1 cellular context compared by ENCODE assay signal in the genomic region with DNA sequence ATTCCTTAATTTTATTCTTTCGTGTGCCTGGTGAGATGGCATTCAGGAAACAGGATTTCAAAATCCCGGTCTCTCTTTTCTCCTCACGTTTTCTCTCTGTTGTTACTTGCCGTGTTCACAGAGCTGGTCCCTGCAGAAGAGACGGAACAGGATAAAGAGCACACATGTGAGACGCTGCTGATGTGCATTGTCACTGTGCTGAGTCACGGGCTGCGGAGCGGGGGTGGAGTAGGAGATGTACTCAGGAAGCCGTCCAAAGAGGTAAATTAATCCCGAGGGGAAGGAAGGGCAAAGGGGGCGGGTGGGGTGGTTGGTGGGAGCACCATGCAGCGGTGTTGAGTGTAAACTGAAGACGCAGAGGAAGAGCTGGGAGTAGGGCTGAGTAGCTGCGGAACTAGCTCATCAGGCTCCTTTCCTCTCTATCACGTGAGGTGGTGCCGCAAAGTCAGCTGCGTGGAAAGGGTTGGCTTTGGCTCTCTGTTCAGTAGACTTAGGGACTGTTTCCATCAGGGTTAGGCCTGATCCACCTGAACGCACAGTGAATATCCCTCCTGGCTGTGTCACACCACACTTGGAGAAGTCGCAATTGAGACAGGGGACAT.
TF ChIP-seq lines count a peak whose summit lies in the region.

No MANE protein-coding gene starts in this region.

TF ChIP-seq in K562, 482 proteins besides CTCF, POLR2A, EP300 and RAD21 (continued from another document and continues in another):
- TF ChIP-seq, protein P1, sequence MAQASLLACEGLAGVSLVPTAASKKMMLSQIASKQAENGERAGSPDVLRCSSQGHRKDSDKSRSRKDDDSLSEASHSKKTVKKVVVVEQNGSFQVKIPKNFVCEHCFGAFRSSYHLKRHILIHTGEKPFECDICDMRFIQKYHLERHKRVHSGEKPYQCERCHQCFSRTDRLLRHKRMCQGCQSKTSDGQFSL (CRISPR knock-in tag; IDR thresholded peaks at IDR 0.05), result no peak
- TF ChIP-seq, protein P1 (tag; IDR thresholded peaks at IDR 0.05), result no peak
- peak; percentile 43 for TF ChIP-seq FOS (IDR thresholded peaks at IDR 0.05; ENCODE audit: extremely low read depth, insufficient read length)
- peak in 1 of 2 experiments; percentile 39; a peak in 1 of 4 replicates for TF ChIP-seq NRF1 (conservative IDR thresholded peaks at IDR 0.05 in 1 of 2, IDR thresholded peaks at IDR 0.05 in 1 of 2)
- no peak for TF ChIP-seq NFIX (CRISPR knock-in tag; IDR thresholded peaks at IDR 0.05; ENCODE audit: low read depth)
- TF ChIP-seq, protein P2, sequence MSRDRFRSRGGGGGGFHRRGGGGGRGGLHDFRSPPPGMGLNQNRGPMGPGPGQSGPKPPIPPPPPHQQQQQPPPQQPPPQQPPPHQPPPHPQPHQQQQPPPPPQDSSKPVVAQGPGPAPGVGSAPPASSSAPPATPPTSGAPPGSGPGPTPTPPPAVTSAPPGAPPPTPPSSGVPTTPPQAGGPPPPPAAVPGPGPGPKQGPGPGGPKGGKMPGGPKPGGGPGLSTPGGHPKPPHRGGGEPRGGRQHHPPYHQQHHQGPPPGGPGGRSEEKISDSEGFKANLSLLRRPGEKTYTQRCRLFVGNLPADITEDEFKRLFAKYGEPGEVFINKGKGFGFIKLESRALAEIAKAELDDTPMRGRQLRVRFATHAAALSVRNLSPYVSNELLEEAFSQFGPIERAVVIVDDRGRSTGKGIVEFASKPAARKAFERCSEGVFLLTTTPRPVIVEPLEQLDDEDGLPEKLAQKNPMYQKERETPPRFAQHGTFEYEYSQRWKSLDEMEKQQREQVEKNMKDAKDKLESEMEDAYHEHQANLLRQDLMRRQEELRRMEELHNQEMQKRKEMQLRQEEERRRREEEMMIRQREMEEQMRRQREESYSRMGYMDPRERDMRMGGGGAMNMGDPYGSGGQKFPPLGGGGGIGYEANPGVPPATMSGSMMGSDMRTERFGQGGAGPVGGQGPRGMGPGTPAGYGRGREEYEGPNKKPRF (IDR thresholded peaks at IDR 0.05; ENCODE audit: low read depth, low read length), result no peak
- peak; percentile 66; the same call in 1 of the 2 replicates for TF ChIP-seq POLR2H (tag; IDR thresholded peaks at IDR 0.05; ENCODE audit: low read depth)
- no peak for TF ChIP-seq KLF6 (CRISPR knock-in tag; IDR thresholded peaks at IDR 0.05; ENCODE audit: borderline replicate concordance)
- TF ChIP-seq ILK (tag; IDR thresholded peaks at IDR 0.05; ENCODE audit: borderline replicate concordance, low read depth), result no peak
- TF ChIP-seq JUN (IDR thresholded peaks at IDR 0.05; ENCODE audit: borderline replicate concordance, low read depth, low read length), result peak; percentile 85
- TF ChIP-seq JUN (CRISPR knock-in tag; IDR thresholded peaks at IDR 0.05; ENCODE audit: borderline replicate concordance), result no peak; the same call in 1 of the 2 replicates
- TF ChIP-seq TAF7 (tag; IDR thresholded peaks at IDR 0.05), result no peak
- peak; percentile 89 for TF ChIP-seq NFE2L1 (tag; IDR thresholded peaks at IDR 0.05; ENCODE audit: borderline replicate concordance, low read depth)
- 0 out of 2 replicates have a peak, but pooled peaks have one; percentile 18 for TF ChIP-seq ZBED1 (IDR thresholded peaks at IDR 0.05)
- no peak for TF ChIP-seq RBM22 (IDR thresholded peaks at IDR 0.05; ENCODE audit: low read depth, low read length, poor library complexity, severe bottlenecking)
- TF ChIP-seq, protein P3, sequence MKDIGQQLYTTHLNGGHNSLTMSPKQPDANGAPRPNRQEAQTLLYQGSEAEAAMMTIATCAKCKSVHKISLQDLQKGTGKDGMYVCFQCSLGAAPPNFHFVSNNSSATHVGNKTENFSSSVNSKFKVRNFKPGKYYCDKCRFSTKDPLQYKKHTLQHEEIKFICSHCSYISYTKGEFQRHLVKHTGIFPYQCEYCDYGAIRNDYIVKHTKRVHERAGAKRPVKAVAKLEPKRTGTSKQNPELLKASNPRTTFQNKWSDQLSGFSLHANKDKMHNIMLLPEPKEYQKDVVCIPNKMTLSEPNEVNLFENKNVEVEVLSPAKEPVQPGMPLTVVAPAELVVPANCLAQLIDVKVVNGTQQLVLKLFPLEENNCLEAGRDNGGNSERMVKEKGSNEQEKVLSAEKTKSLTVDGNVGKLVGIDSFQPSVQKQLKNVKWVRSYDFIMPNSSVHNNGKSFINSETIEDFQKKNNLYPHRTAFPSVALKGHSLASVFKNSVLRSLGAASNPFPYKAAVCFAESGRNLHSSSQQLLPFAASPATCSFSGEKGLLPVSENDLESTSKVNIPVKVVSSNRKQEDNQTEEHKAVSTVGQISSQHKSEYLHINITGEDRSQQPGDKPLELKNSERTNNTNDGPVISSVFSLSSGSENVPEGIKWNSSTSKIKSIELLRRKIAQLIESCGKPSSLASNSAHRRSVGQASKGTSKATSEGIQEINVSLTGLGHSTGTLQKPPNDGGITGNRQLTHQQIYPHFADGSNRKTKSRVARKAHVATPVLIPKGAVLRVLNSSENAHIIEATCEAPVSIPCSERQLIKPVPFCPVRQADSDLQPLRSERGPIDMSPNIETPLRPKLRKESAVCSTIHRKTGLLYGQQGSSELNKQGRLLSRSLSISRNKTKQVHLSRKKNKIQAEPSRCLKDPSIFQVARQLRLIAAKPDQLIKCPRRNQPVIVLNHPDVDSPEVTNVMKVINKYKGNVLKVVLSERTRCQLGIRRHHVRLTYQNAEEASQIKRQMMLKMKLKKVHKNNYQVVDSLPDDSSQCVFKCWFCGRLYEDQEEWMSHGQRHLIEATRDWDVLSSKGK (CRISPR knock-in tag; IDR thresholded peaks at IDR 0.05), result no peak
- TF ChIP-seq, protein P4, sequence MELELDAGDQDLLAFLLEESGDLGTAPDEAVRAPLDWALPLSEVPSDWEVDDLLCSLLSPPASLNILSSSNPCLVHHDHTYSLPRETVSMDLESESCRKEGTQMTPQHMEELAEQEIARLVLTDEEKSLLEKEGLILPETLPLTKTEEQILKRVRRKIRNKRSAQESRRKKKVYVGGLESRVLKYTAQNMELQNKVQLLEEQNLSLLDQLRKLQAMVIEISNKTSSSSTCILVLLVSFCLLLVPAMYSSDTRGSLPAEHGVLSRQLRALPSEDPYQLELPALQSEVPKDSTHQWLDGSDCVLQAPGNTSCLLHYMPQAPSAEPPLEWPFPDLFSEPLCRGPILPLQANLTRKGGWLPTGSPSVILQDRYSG (tag; conservative IDR thresholded peaks at IDR 0.05; ENCODE audit: low read depth), result no peak
- TF ChIP-seq, protein P5, sequence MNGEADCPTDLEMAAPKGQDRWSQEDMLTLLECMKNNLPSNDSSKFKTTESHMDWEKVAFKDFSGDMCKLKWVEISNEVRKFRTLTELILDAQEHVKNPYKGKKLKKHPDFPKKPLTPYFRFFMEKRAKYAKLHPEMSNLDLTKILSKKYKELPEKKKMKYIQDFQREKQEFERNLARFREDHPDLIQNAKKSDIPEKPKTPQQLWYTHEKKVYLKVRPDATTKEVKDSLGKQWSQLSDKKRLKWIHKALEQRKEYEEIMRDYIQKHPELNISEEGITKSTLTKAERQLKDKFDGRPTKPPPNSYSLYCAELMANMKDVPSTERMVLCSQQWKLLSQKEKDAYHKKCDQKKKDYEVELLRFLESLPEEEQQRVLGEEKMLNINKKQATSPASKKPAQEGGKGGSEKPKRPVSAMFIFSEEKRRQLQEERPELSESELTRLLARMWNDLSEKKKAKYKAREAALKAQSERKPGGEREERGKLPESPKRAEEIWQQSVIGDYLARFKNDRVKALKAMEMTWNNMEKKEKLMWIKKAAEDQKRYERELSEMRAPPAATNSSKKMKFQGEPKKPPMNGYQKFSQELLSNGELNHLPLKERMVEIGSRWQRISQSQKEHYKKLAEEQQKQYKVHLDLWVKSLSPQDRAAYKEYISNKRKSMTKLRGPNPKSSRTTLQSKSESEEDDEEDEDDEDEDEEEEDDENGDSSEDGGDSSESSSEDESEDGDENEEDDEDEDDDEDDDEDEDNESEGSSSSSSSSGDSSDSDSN (IDR thresholded peaks at IDR 0.05; ENCODE audit: borderline replicate concordance in 1 of 2, low read depth in 2 of 2, low read length in 2 of 2), result no peak
- no peak for TF ChIP-seq RFX7 (CRISPR knock-in tag; IDR thresholded peaks at IDR 0.05)
- peak; percentile 76 for TF ChIP-seq GABPB1 (CRISPR knock-in tag; IDR thresholded peaks at IDR 0.05)
- TF ChIP-seq, protein P6, sequence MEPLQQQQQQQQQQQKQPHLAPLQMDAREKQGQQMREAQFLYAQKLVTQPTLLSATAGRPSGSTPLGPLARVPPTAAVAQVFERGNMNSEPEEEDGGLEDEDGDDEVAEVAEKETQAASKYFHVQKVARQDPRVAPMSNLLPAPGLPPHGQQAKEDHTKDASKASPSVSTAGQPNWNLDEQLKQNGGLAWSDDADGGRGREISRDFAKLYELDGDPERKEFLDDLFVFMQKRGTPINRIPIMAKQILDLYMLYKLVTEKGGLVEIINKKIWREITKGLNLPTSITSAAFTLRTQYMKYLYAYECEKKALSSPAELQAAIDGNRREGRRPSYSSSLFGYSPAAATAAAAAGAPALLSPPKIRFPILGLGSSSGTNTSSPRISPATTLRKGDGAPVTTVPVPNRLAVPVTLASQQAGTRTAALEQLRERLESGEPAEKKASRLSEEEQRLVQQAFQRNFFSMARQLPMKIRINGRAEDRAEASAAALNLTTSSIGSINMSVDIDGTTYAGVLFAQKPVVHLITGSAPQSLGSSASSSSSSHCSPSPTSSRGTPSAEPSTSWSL (CRISPR knock-in tag; IDR thresholded peaks at IDR 0.05; ENCODE audit: borderline replicate concordance), result no peak
- TF ChIP-seq PYGO2 (tag; IDR thresholded peaks at IDR 0.05), result no peak
- TF ChIP-seq ZNF121 (CRISPR knock-in tag; conservative IDR thresholded peaks at IDR 0.05), result no peak
- TF ChIP-seq, protein P7, sequence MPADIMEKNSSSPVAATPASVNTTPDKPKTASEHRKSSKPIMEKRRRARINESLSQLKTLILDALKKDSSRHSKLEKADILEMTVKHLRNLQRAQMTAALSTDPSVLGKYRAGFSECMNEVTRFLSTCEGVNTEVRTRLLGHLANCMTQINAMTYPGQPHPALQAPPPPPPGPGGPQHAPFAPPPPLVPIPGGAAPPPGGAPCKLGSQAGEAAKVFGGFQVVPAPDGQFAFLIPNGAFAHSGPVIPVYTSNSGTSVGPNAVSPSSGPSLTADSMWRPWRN (IDR thresholded peaks at IDR 0.05; ENCODE audit: low read depth), result peak; percentile 64
- TF ChIP-seq XRCC5 (IDR thresholded peaks at IDR 0.05; ENCODE audit: low read depth, low read length), result peak; percentile 28; the same call in 1 of the 2 replicates
- TF ChIP-seq, protein P8, sequence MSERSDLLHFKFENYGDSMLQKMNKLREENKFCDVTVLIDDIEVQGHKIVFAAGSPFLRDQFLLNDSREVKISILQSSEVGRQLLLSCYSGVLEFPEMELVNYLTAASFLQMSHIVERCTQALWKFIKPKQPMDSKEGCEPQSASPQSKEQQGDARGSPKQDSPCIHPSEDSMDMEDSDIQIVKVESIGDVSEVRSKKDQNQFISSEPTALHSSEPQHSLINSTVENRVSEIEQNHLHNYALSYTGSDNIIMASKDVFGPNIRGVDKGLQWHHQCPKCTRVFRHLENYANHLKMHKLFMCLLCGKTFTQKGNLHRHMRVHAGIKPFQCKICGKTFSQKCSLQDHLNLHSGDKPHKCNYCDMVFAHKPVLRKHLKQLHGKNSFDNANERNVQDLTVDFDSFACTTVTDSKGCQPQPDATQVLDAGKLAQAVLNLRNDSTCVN (CRISPR knock-in tag; IDR thresholded peaks at IDR 0.05), result no peak
- no peak for TF ChIP-seq PHTF2 (CRISPR knock-in tag; IDR thresholded peaks at IDR 0.05)
- no peak for TF ChIP-seq ZNF224 (CRISPR knock-in tag; IDR thresholded peaks at IDR 0.05)
- TF ChIP-seq KDM5B (IDR thresholded peaks at IDR 0.05; ENCODE audit: insufficient replicate concordance, low read depth, low read length), result peak; percentile 69
- TF ChIP-seq, protein P9, sequence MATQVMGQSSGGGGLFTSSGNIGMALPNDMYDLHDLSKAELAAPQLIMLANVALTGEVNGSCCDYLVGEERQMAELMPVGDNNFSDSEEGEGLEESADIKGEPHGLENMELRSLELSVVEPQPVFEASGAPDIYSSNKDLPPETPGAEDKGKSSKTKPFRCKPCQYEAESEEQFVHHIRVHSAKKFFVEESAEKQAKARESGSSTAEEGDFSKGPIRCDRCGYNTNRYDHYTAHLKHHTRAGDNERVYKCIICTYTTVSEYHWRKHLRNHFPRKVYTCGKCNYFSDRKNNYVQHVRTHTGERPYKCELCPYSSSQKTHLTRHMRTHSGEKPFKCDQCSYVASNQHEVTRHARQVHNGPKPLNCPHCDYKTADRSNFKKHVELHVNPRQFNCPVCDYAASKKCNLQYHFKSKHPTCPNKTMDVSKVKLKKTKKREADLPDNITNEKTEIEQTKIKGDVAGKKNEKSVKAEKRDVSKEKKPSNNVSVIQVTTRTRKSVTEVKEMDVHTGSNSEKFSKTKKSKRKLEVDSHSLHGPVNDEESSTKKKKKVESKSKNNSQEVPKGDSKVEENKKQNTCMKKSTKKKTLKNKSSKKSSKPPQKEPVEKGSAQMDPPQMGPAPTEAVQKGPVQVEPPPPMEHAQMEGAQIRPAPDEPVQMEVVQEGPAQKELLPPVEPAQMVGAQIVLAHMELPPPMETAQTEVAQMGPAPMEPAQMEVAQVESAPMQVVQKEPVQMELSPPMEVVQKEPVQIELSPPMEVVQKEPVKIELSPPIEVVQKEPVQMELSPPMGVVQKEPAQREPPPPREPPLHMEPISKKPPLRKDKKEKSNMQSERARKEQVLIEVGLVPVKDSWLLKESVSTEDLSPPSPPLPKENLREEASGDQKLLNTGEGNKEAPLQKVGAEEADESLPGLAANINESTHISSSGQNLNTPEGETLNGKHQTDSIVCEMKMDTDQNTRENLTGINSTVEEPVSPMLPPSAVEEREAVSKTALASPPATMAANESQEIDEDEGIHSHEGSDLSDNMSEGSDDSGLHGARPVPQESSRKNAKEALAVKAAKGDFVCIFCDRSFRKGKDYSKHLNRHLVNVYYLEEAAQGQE (CRISPR knock-in tag; IDR thresholded peaks at IDR 0.05; ENCODE audit: low read depth), result no peak
- TF ChIP-seq RHOXF2B (CRISPR knock-in tag; conservative IDR thresholded peaks at IDR 0.05), result 0 out of 2 replicates have a peak, but pooled peaks have one; percentile 30
- TF ChIP-seq HNRNPK (IDR thresholded peaks at IDR 0.05; ENCODE audit: low read depth, low read length, poor library complexity, severe bottlenecking), result no peak
- TF ChIP-seq DDX20 (tag; IDR thresholded peaks at IDR 0.05; ENCODE audit: low read depth), result no peak
- TF ChIP-seq, protein P10, sequence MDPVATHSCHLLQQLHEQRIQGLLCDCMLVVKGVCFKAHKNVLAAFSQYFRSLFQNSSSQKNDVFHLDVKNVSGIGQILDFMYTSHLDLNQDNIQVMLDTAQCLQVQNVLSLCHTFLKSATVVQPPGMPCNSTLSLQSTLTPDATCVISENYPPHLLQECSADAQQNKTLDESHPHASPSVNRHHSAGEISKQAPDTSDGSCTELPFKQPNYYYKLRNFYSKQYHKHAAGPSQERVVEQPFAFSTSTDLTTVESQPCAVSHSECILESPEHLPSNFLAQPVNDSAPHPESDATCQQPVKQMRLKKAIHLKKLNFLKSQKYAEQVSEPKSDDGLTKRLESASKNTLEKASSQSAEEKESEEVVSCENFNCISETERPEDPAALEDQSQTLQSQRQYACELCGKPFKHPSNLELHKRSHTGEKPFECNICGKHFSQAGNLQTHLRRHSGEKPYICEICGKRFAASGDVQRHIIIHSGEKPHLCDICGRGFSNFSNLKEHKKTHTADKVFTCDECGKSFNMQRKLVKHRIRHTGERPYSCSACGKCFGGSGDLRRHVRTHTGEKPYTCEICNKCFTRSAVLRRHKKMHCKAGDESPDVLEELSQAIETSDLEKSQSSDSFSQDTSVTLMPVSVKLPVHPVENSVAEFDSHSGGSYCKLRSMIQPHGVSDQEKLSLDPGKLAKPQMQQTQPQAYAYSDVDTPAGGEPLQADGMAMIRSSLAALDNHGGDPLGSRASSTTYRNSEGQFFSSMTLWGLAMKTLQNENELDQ (CRISPR knock-in tag; IDR thresholded peaks at IDR 0.05; ENCODE audit: borderline replicate concordance), result no peak
- TF ChIP-seq FIP1L1 (IDR thresholded peaks at IDR 0.05; ENCODE audit: low read depth, low read length, poor library complexity, severe bottlenecking), result no peak
- peak; percentile 51 for TF ChIP-seq ZFP36 (IDR thresholded peaks at IDR 0.05; ENCODE audit: low read depth, low read length, partially characterized antibody)
